1 cellular context compared by ENCODE assay signal in the genomic region with DNA sequence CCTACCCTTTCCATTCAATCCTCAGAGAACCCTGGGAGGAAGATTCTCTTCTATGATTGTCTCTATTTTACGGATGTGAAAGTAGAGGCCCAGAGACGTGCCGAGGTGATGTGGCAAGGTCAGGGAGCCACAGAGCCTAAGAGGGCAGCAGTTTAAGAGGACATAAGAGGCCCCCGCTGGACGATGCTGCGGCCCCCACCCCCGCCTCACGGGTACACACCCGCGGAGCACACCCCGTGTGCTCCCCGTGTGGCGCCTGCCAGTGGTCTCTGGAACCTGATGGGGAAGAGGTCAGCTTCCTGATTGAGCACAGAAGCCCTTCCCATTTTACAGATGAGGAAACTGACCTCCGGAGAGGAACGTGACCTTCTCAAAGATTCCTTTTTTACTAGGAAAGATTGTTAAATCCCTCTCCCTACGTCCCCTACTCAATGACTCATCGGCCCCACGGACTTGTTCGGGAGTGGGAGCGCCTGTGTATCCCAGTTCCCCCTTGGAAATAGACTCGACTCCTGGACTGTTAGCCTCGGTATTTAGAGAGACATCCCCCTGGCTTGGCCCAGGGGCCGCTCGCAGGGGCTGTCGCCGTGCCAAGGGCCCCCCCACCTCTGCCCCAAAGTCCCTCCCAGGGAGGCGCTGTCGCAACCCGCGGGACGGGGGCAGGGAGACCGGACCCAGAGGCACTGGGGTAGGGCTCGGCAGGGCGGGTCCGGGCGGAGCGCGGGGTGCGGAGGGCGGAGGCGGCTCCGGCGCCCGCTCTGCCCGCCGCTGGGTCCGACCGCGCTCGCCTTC.
TF ChIP-seq lines count a peak whose summit lies in the region.

A gene with protein sequence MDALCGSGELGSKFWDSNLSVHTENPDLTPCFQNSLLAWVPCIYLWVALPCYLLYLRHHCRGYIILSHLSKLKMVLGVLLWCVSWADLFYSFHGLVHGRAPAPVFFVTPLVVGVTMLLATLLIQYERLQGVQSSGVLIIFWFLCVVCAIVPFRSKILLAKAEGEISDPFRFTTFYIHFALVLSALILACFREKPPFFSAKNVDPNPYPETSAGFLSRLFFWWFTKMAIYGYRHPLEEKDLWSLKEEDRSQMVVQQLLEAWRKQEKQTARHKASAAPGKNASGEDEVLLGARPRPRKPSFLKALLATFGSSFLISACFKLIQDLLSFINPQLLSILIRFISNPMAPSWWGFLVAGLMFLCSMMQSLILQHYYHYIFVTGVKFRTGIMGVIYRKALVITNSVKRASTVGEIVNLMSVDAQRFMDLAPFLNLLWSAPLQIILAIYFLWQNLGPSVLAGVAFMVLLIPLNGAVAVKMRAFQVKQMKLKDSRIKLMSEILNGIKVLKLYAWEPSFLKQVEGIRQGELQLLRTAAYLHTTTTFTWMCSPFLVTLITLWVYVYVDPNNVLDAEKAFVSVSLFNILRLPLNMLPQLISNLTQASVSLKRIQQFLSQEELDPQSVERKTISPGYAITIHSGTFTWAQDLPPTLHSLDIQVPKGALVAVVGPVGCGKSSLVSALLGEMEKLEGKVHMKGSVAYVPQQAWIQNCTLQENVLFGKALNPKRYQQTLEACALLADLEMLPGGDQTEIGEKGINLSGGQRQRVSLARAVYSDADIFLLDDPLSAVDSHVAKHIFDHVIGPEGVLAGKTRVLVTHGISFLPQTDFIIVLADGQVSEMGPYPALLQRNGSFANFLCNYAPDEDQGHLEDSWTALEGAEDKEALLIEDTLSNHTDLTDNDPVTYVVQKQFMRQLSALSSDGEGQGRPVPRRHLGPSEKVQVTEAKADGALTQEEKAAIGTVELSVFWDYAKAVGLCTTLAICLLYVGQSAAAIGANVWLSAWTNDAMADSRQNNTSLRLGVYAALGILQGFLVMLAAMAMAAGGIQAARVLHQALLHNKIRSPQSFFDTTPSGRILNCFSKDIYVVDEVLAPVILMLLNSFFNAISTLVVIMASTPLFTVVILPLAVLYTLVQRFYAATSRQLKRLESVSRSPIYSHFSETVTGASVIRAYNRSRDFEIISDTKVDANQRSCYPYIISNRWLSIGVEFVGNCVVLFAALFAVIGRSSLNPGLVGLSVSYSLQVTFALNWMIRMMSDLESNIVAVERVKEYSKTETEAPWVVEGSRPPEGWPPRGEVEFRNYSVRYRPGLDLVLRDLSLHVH (N-terminal part only) (plus strand): TSS at position 759 of the 792 bp plus-strand sequence. CDS start 56 bp downstream, outside the sequence.

TF ChIP-seq in A549, 52 proteins besides CTCF, POLR2A, EP300 and RAD21 (continued from another document):
- no peak for TF ChIP-seq PHF8 (IDR thresholded peaks at IDR 0.05; ENCODE audit: borderline replicate concordance, low read depth)
- peak; percentile 88 to 94 for TF ChIP-seq CEBPB (IDR thresholded peaks at IDR 0.05)
- TF ChIP-seq NFE2L2 (conservative IDR thresholded peaks at IDR 0.05; ENCODE audit: low read length), result no peak
- TF ChIP-seq MAZ (IDR thresholded peaks at IDR 0.05; ENCODE audit: borderline replicate concordance, low read depth, low read length), result peak; percentile 84; the same call in 1 of the 2 replicates
- TF ChIP-seq KDM5A (IDR thresholded peaks at IDR 0.05), result no peak
- TF ChIP-seq CHD4 (IDR thresholded peaks at IDR 0.05; ENCODE audit: borderline replicate concordance), result peak; percentile 97
- peak; percentile 99 for TF ChIP-seq KDM1A (IDR thresholded peaks at IDR 0.05; ENCODE audit: low read depth)
- peak; percentile 98 for TF ChIP-seq HDAC2 (IDR thresholded peaks at IDR 0.05)
- TF ChIP-seq JUNB (IDR thresholded peaks at IDR 0.05), result peak; percentile 74
- TF ChIP-seq GATA3 (IDR thresholded peaks at IDR 0.05; ENCODE audit: borderline replicate concordance), result peak; percentile 60
- no peak for TF ChIP-seq FOXS1 (CRISPR knock-in tag; IDR thresholded peaks at IDR 0.05)
- TF ChIP-seq HOXA7 (CRISPR knock-in tag; IDR thresholded peaks at IDR 0.05), result peak; percentile 19; the same call in 1 of the 2 replicates
- TF ChIP-seq RCOR1 (IDR thresholded peaks at IDR 0.05; ENCODE audit: low read depth, low read length), result peak; percentile 93; the same call in 1 of the 2 replicates
- TF ChIP-seq TP53 (CRISPR knock-in tag; IDR thresholded peaks at IDR 0.05), result no peak
- no peak for TF ChIP-seq POLR2AphosphoS2 (conservative IDR thresholded peaks at IDR 0.05; ENCODE audit: low read length)
- TF ChIP-seq JUN (IDR thresholded peaks at IDR 0.05), result peak; percentile 61 to 98; a peak in 4 of 5 replicates
